In genomic region chr9:70395652-70396051, GRCh38 we compare ENCODE assay signal across 16 cellular contexts. TPM values are rescaled to one million over a fixed set of nuclear protein-coding genes. Genes with fewer than 3 reads are reported as not detected.
A peak's percentile ranks its signal among the peaks of the same experiment; 100 is the strongest.
DNase-seq lines count a peak whose midpoint lies in the region; ATAC-seq, FAIRE-seq and TF ChIP-seq lines count a peak whose summit lies in the region.
"Had no signal": no experiment of that assay in that cellular context is flagged by ENCODE, and none has a peak within 500 bp of the region (broad histone marks: within the 10 kb centered on the region; RNA-seq: fewer than 3 reads in every experiment).

No MANE protein-coding gene starts in this region.

- H3K9me3 Mint-ChIP-seq in CD4-positive, alpha-beta T cell, result no peaks in the 10 kb centered on the region
- no peaks in the 10 kb centered on the region for H3K9me3 Mint-ChIP-seq in immature natural killer cell
- H3K9me3 Mint-ChIP-seq in CD4-positive, alpha-beta memory T cell, result no peaks in the 10 kb centered on the region
- H3K9me3 Mint-ChIP-seq: GM23338, IgD-negative memory B cell had no signal

- no peak overlapping the region for H3K27ac ChIP-seq in CD4-positive, alpha-beta T cell (ENCODE audit: low read depth, low read length)
- H3K27ac ChIP-seq in psoas muscle, result peak overlapping the region; percentile 32
- H3K27ac ChIP-seq in CD4-positive, alpha-beta memory T cell (ENCODE audit: low read depth, low read length), result no peak overlapping the region
- H3K27ac ChIP-seq in suprapubic skin, result no peak overlapping the region
- H3K27ac ChIP-seq: C4-2B had no signal

- peak overlapping the region; percentile 75 for H3K27ac Mint-ChIP-seq in CD4-positive, alpha-beta T cell
- peak overlapping the region; percentile 69 to 93 (median 82) for H3K27ac Mint-ChIP-seq in immature natural killer cell
- peak overlapping the region in 2 of 7 donors; percentile 58 to 63 for H3K27ac Mint-ChIP-seq in CD4-positive, alpha-beta memory T cell
- H3K27ac Mint-ChIP-seq: GM23338 had no signal

- H3K9me3 ChIP-seq in CD4-positive, alpha-beta T cell (ENCODE audit: control insufficient read depth, low read length), result no peaks in the 10 kb centered on the region
- H3K9me3 ChIP-seq in psoas muscle (no peaks in the 10 kb centered on the region), suprapubic skin (no peaks in the 10 kb centered on the region)
- no peaks in the 10 kb centered on the region for H3K9me3 ChIP-seq in CD4-positive, alpha-beta memory T cell (ENCODE audit: control insufficient read depth in 1 of 2, low read length in 2 of 2)
- H3K9me3 ChIP-seq: BE2C had no signal

- intact Hi-C loops in CD4-positive, alpha-beta T cell (cut with DNase I, micrococcal nuclease), result loop anchor here (2.0 to 5.0 kb wide), 3 partner anchors 15 to 207 kb away; no protein-coding TSS in a partner anchor
- intact Hi-C loops in psoas muscle (cut with DNase I), result no loop called here
- intact Hi-C loops in CD4-positive, alpha-beta memory T cell (cut with micrococcal nuclease), result loop anchor here (5.0 kb wide), 2 partner anchors 43 to 87 kb away; no protein-coding TSS in a partner anchor

- peak; percentile 45 for FAIRE-seq in G401.6 (lab: Jason Lieb, UNC)
- FAIRE-seq: GM12878, GM18507 had no signal

- no peak for TF ChIP-seq CTCF in CD4-positive, alpha-beta T cell (IDR thresholded peaks at IDR 0.05)
- no peak for TF ChIP-seq CTCF in psoas muscle (IDR thresholded peaks at IDR 0.05)
- no peak for TF ChIP-seq CTCF in suprapubic skin (IDR thresholded peaks at IDR 0.05)

- no peaks in the 10 kb centered on the region for H3K36me3 ChIP-seq in psoas muscle (ENCODE audit: insufficient read depth in 1 of 2, low read depth in 1 of 2)
- no peaks in the 10 kb centered on the region for H3K36me3 ChIP-seq in CD4-positive, alpha-beta memory T cell (ENCODE audit: insufficient read depth, low read length)
- H3K36me3 ChIP-seq in suprapubic skin, result no peaks in the 10 kb centered on the region
- H3K36me3 ChIP-seq: BE2C had no signal

- H3K27me3 ChIP-seq in CD4-positive, alpha-beta T cell (ENCODE audit: control insufficient read depth, insufficient read depth, low read length), result no peaks in the 10 kb centered on the region
- H3K27me3 ChIP-seq in psoas muscle (ENCODE audit: insufficient read depth in 3 of 3, low read length in 2 of 3) (no peaks in the 10 kb centered on the region), suprapubic skin (no peaks in the 10 kb centered on the region)
- no peaks in the 10 kb centered on the region for H3K27me3 ChIP-seq in CD4-positive, alpha-beta memory T cell (ENCODE audit: insufficient read depth, low read length)
- H3K27me3 ChIP-seq: BE2C had no signal

- CTCF ChIA-PET in CD4-positive, alpha-beta T cell (lab: Charles Lee), result no interaction called here
- CTCF ChIA-PET in CD4-positive, alpha-beta memory T cell (lab: Charles Lee; ENCODE audit: partially characterized antibody), result interaction anchor here (0.8 kb wide), 1 partner anchor 15 kb away, joined by 3 read pairs; no protein-coding TSS in a partner anchor

- H3K36me3 Mint-ChIP-seq in CD4-positive, alpha-beta T cell (ENCODE audit: low read depth), result peaks cover 1% of the 10 kb centered on the region
- no peaks in the 10 kb centered on the region for H3K36me3 Mint-ChIP-seq in immature natural killer cell
- no peaks in the 10 kb centered on the region for H3K36me3 Mint-ChIP-seq in CD4-positive, alpha-beta memory T cell
- H3K36me3 Mint-ChIP-seq: IgD-negative memory B cell had no signal

- ATAC-seq in CD4-positive, alpha-beta T cell (ENCODE audit: poor library complexity), result no peak
- ATAC-seq in psoas muscle, result no peak
- ATAC-seq: GM12878, GM23338 had no signal

- H3K4me1 Mint-ChIP-seq in CD4-positive, alpha-beta T cell (ENCODE audit: low read depth), result peaks cover 87% of the 10 kb centered on the region
- peaks cover 89 to 93% of the 10 kb centered on the region in 2 donors for H3K4me1 Mint-ChIP-seq in immature natural killer cell
- H3K4me1 Mint-ChIP-seq in CD4-positive, alpha-beta memory T cell, result peaks cover 65 to 90% (median 77%) of the 10 kb centered on the region in 4 donors
- H3K4me1 Mint-ChIP-seq: GM23338 had no signal

- H3K4me1 ChIP-seq in psoas muscle (peaks cover 100% of the 10 kb centered on the region), suprapubic skin (peaks cover 90% of the 10 kb centered on the region)
- peaks cover 93% of the 10 kb centered on the region for H3K4me1 ChIP-seq in CD4-positive, alpha-beta memory T cell (ENCODE audit: insufficient read depth, low read length)

- DNase-seq in CD4-positive, alpha-beta T cell, result no peak
- DNase-seq in immature natural killer cell (no peak), psoas muscle (no peak), inferior parietal cortex (ENCODE audit: extremely low spot score) (no peak), suprapubic skin (ENCODE audit: low spot score in 2 of 2) (no peak)
- no peak for DNase-seq in CD4-positive, alpha-beta memory T cell
- DNase-seq: BE2C, Calu3, DMS 273 treated with DMSO at 0.1 percent for 48 hours, H7 had no signal

- no peaks in the 10 kb centered on the region for H3K27me3 Mint-ChIP-seq in CD4-positive, alpha-beta T cell
- H3K27me3 Mint-ChIP-seq in immature natural killer cell (ENCODE audit: low read depth in 3 of 3), result peaks cover 2 to 14% (median 2%) of the 10 kb centered on the region in 3 donors
- H3K27me3 Mint-ChIP-seq in CD4-positive, alpha-beta memory T cell, result no peaks in the 10 kb centered on the region
- H3K27me3 Mint-ChIP-seq: IgD-negative memory B cell had no signal

- 52 to 72% (median 54%) methylated on average over 6 of the region's 6 CpGs for WGBS in psoas muscle, 3 donors
- 81% methylated on average over 6 of the region's 6 CpGs for WGBS in suprapubic skin

- H3K4me3 ChIP-seq in psoas muscle (peak overlapping the region; percentile 21), suprapubic skin (no peak overlapping the region)
- no peak overlapping the region for H3K4me3 ChIP-seq in CD4-positive, alpha-beta memory T cell (ENCODE audit: low read length in 2 of 2)
- H3K4me3 ChIP-seq: GM12878, GM23338 had no signal

- no peak for TF ChIP-seq EP300 in suprapubic skin (IDR thresholded peaks at IDR 0.05)

- no peak for TF ChIP-seq POLR2A in suprapubic skin (IDR thresholded peaks at IDR 0.05)

- no peak overlapping the region for H3K4me3 Mint-ChIP-seq in CD4-positive, alpha-beta T cell
- no peak overlapping the region for H3K4me3 Mint-ChIP-seq in immature natural killer cell
- no peak overlapping the region for H3K4me3 Mint-ChIP-seq in CD4-positive, alpha-beta memory T cell
- H3K4me3 Mint-ChIP-seq: GM23338, IgD-negative memory B cell had no signal

- POLR2A ChIA-PET in CD4-positive, alpha-beta T cell (lab: Charles Lee), result interaction anchor here (0.6 to 1.0 kb wide), 3 partner anchors 17 to 25 kb away, joined by 3 to 5 read pairs (median 4); no protein-coding TSS in a partner anchor
- POLR2A ChIA-PET in CD4-positive, alpha-beta memory T cell (lab: Charles Lee; ENCODE audit: partially characterized antibody), result interaction anchor here (2.1 kb wide), 1 partner anchor 23 kb away, joined by 7 read pairs; no protein-coding TSS in a partner anchor

RNA-seq across cellular contexts. Expression of gene KLF9, which starts 18.8 kb away (rescaled TPM):
- 100 to 1,000 TPM; 132 to 135 TPM for total RNA-seq in CD4-positive, alpha-beta T cell
- polyA plus RNA-seq in immature natural killer cell (1 to 10 TPM; 1.1 to 3.0 (median 1.3) TPM), psoas muscle (10 to 100 TPM; 34.1 to 87.0 (median 64.4) TPM)
- total RNA-seq in psoas muscle (100 to 1,000 TPM in 2 of 4 donors, 10 to 100 TPM in 2; 29.5 to 178 (median 94.7) TPM), suprapubic skin (100 to 1,000 TPM in 3 of 4 donors, 10 to 100 TPM in 1; 90.0 to 118 (median 109) TPM)
- 10 to 100 TPM; 18.6 to 20.6 TPM for total RNA-seq in CD4-positive, alpha-beta memory T cell
- 1 to 10 TPM; 1.3 to 4.1 TPM for polyA plus RNA-seq in CD4-positive, alpha-beta memory T cell

Comparison
In these comparisons a context has a peak if more than half of its experiments do, and no peak if none do; other contexts are left out.
1. intact Hi-C loops: an anchor here in CD4-positive, alpha-beta T cell (2.0 to 5.0 kb wide) and CD4-positive, alpha-beta memory T cell (5.0 kb wide); none called in psoas muscle.